8 cellular contexts compared by ENCODE assay signal in the genomic region with DNA sequence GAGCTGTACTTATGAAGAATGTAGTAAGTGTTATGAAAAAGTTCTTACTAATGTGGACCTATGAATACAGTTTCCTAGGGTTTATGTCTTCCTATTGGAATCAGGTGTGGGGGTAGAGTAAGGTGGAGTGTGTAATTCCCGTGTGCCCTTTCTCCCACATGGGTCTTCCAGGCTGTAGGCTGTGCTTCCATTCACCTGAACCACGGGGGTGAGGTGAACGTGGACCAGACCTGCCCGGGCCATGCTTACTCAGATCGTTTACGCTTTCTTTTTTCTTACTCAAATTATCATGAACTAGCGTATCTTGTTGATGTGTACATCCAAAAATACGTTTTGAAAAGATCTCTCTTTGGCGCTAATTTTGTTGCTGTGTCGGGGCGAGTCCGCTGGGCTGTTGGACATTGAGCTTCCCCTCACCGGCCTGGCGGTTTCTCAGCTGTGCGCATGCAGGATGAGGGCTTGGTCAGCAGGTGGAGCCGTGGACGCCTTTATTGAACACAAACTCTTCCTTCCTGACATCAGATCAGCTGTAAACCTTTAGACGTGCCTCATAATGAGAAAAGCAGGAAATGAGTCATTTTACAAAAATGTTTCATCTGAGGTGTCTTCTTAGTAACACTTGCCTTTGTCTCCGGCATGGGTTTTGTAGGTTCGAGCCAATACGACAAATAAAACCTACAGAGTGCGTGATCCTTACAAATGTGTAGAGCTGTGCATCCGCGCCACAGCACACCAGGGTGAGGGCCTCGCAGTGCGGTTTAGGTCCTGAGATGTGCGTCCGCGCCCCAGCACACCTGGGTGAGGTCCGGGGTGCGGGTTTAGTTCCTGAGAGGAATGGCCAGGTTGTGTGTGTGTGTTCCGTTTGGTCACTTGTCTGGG. TPM values are rescaled to one million over a fixed set of nuclear protein-coding genes. Genes with fewer than 3 reads are reported as not detected.
A peak's percentile ranks its signal among the peaks of the same experiment; 100 is the strongest.
DNase-seq lines count a peak whose midpoint lies in the region; ATAC-seq and TF ChIP-seq lines count a peak whose summit lies in the region.

No MANE protein-coding gene starts in this region.

- no peak overlapping the region for H3K4me2 ChIP-seq in H9 (ENCODE audit: insufficient read depth, insufficient read length, low read length)

- H3K4me3 ChIP-seq in MG63, result no peak overlapping the region
- no peak overlapping the region for H3K4me3 ChIP-seq in choroid plexus epithelial cell (ENCODE audit: low read depth, low read length)
- no peak overlapping the region for H3K4me3 ChIP-seq in lung

- H2BK120ac ChIP-seq in H9 (ENCODE audit: low read depth, low read length, poor library complexity, severe bottlenecking), result no peak overlapping the region

- H3K23me2 ChIP-seq in H9 (ENCODE audit: insufficient read length, low read depth, low read length, poor library complexity, severe bottlenecking), result no peaks in the 10 kb centered on the region

- peaks cover 32 to 72% (median 59%) of the 10 kb centered on the region in 3 experiments; a peak in 6 of 7 replicates for H3K36me3 Mint-ChIP-seq in H9 (ENCODE audit: insufficient read depth in 1 of 3, low read depth in 3 of 3)

- no peak overlapping the region for H3K56ac ChIP-seq in H9 (ENCODE audit: insufficient read length, low read depth, low read length)

- peak overlapping the region; percentile 3 to 97 (median 30); a peak in 6 of 7 replicates for H3K27ac Mint-ChIP-seq in H9

- no peak overlapping the region for H3K4ac ChIP-seq in H9 (ENCODE audit: low read depth, low read length)

- peaks cover 0 to 5% of the 10 kb centered on the region in 2 experiments; a peak in 1 of 5 replicates for H3K9me3 Mint-ChIP-seq in H9

- H4K8ac ChIP-seq in H9 (replicated peaks; ENCODE audit: insufficient read length, low read depth, low read length), result no peak overlapping the region

- no peaks in the 10 kb centered on the region for H3K27me3 Mint-ChIP-seq in H9 (ENCODE audit: low read depth)

- H3T11ph ChIP-seq in H9 (ENCODE audit: low read length), result no peak overlapping the region

- H3K36me3 ChIP-seq in MG63, result peaks cover 17% of the 10 kb centered on the region
- peaks cover 22 to 45% of the 10 kb centered on the region in 2 donors for H3K36me3 ChIP-seq in lung (ENCODE audit: control insufficient read depth in 2 of 2, insufficient read depth in 2 of 2, low read length in 2 of 2)

- no peak overlapping the region for H2BK20ac ChIP-seq in H9 (ENCODE audit: low read depth, low read length, poor library complexity, severe bottlenecking)

- no peak overlapping the region for H3K4me3 Mint-ChIP-seq in H9

- H4K91ac ChIP-seq in H9 (ENCODE audit: insufficient read length, low read depth, low read length), result no peak overlapping the region

- no peak overlapping the region for H2BK5ac ChIP-seq in H9 (ENCODE audit: insufficient read length, low read length)

- no peak overlapping the region for H4K5ac ChIP-seq in H9 (ENCODE audit: insufficient read length, low read depth, low read length)

- no peak overlapping the region for H3K27ac ChIP-seq in H9 (ENCODE audit: insufficient read length, low read depth, low read length)
- no peak overlapping the region for H3K27ac ChIP-seq in lung (ENCODE audit: low read depth in 1 of 2, low read length in 1 of 2)

- WGBS in H9 (ENCODE audit: extremely low coverage, insufficient read length, low lambda C conversion rate), result no CpG with 5 or more reads among the region's 32 CpGs
- 74 to 81% methylated on average over 32 of the region's 32 CpGs for WGBS in lung, 2 donors

- no peak overlapping the region for H2BK12ac ChIP-seq in H9 (ENCODE audit: insufficient read length, low read depth, low read length)

- peak overlapping the region; percentile 24 for H3K18ac ChIP-seq in H9 (ENCODE audit: insufficient read length, low read depth, low read length)

- H3K4me1 ChIP-seq in H9 (ENCODE audit: insufficient read depth, low read length) (peaks cover 4% of the 10 kb centered on the region; the same call in 1 of the 2 replicates), lung (ENCODE audit: control insufficient read depth in 2 of 2, insufficient read depth in 2 of 2, low read length in 2 of 2) (peaks cover 3 to 4% of the 10 kb centered on the region in 2 donors)

- DNase-seq in NCI-H187 (lab: John Stamatoyannopoulos, UW), result peak; percentile 8 to 23
- no peak for DNase-seq in NCI-H187 treated with DMSO at 0.1 percent for 48 hours (lab: John Stamatoyannopoulos, UW)
- DNase-seq in H9, result peak; percentile 83
- peak; percentile 45 for DNase-seq in MG63
- DNase-seq in activated CD4-positive, CD25-positive, alpha-beta regulatory T cell treated with anti-CD3 and anti-CD28 coated beads, Interleukin-2, amount 50 U/mL, for 72 hours, result peak; percentile 73
- DNase-seq in choroid plexus epithelial cell (ENCODE audit: low read depth), result peak; percentile 94
- no peak for DNase-seq in lung (ENCODE audit: low spot score)
- DNase-seq in stimulated activated CD8-positive, alpha-beta memory T cell treated with anti-CD3 and anti-CD28 coated beads, Interleukin-15, amount 100 ng/mL, for 24 hours (ENCODE audit: low read depth), result peak; percentile 43

- H3K9me3 ChIP-seq in H9 (ENCODE audit: control insufficient read depth, low read depth, low read length), result no peaks in the 10 kb centered on the region
- no peaks in the 10 kb centered on the region for H3K9me3 ChIP-seq in MG63
- H3K9me3 ChIP-seq in lung (ENCODE audit: control insufficient read depth in 2 of 2, insufficient read depth in 1 of 2, low read length in 1 of 2), result no peaks in the 10 kb centered on the region

- no peak overlapping the region for H3K23ac ChIP-seq in H9 (ENCODE audit: insufficient read length, low read depth, low read length)

- no peak overlapping the region for H2AFZ ChIP-seq in H9 (ENCODE audit: low read length)

- no peaks in the 10 kb centered on the region for H3K27me3 ChIP-seq in H9 (ENCODE audit: insufficient read depth, low read length)
- no peaks in the 10 kb centered on the region for H3K27me3 ChIP-seq in MG63
- H3K27me3 ChIP-seq in lung (ENCODE audit: control insufficient read depth, insufficient read depth), result no peaks in the 10 kb centered on the region

- no peaks in the 10 kb centered on the region for H3K79me2 ChIP-seq in H9 (ENCODE audit: insufficient read depth, low read length)

- ATAC-seq in lung (ENCODE audit: insufficient read depth, low FRiP score), result no peak

- no peak overlapping the region for H2BK15ac ChIP-seq in H9 (ENCODE audit: low read depth, low read length)

- peak overlapping the region; percentile 9 for H3K14ac ChIP-seq in H9 (ENCODE audit: insufficient read depth, low read length)

- H3K79me1 ChIP-seq in H9 (ENCODE audit: insufficient read depth, low read depth, low read length, poor library complexity, severe bottlenecking), result no peaks in the 10 kb centered on the region

- no peak overlapping the region for H2AK5ac ChIP-seq in H9 (ENCODE audit: insufficient read length, low read length)

- no peaks in the 10 kb centered on the region for H4K20me1 ChIP-seq in H9 (ENCODE audit: control insufficient read depth, insufficient read depth, insufficient read length)

- TF ChIP-seq CTCF in H9 (conservative IDR thresholded peaks at IDR 0.05) (peak; percentile 86), choroid plexus epithelial cell (conservative IDR thresholded peaks at IDR 0.05; ENCODE audit: low read depth, low read length) (peak; percentile 89), lung (IDR thresholded peaks at IDR 0.05; ENCODE audit: control extremely low read depth, extremely low read depth) (peak; percentile 30)

- H3K4me1 Mint-ChIP-seq in H9, result peaks cover 27 to 42% of the 10 kb centered on the region in 2 experiments

- H3K9ac ChIP-seq in H9 (ENCODE audit: extremely low read depth, insufficient read length, low read length), result no peak overlapping the region

RNA-seq across cellular contexts. Expression of gene WDR37, which starts 53.8 kb away (rescaled TPM):
- total RNA-seq in H9 (2021) (13.1 and 14.0 TPM in 2 replicates), lung (10 to 100 TPM; 16.4 to 23.5 TPM)
- 5.3 and 6.3 TPM in 2 replicates for total RNA-seq in MG63 (2014; rRNA removed; shearing (Covaris generic); ENCODE audit: low replicate concordance)
- polyA plus RNA-seq in lung, result 10 to 100 TPM in 1 of 2 donors, 1 to 10 TPM in 1; 6.6 to 10.9 TPM

Comparison
In these comparisons a context has a peak if more than half of its experiments do, and no peak if none do; other contexts are left out.
1. DNase-seq: peak in NCI-H187 (2 of 2), H9 (single experiment), MG63 (single experiment), activated CD4-positive, CD25-positive, alpha-beta regulatory T cell treated with anti-CD3 and anti-CD28 coated beads, Interleukin-2, amount 50 U/mL, for 72 hours (single experiment), choroid plexus epithelial cell (single experiment) and stimulated activated CD8-positive, alpha-beta memory T cell treated with anti-CD3 and anti-CD28 coated beads, Interleukin-15, amount 100 ng/mL, for 24 hours (single experiment); none in NCI-H187 treated with DMSO at 0.1 percent for 48 hours (single experiment) and lung (single experiment).
2. CTCF ChIP-seq: peak in every context shown above with its lines; median percentile 89 in choroid plexus epithelial cell; 86 in H9; 30 in lung.